Comparison of ENCODE assay signal across 1 cellular context in genomic region chr14:34539407-34540180, GRCh38.
A peak's percentile ranks its signal among the peaks of the same experiment; 100 is the strongest.
TF ChIP-seq lines count a peak whose summit lies in the region.

EAPP (minus strand) TSS chr14:34539701; CDS start chr14:34539628, 73 bp downstream.

TF ChIP-seq in K562, 482 proteins besides CTCF, POLR2A, EP300 and RAD21 (continued from another document and continues in another):
- TF ChIP-seq, protein P1, sequence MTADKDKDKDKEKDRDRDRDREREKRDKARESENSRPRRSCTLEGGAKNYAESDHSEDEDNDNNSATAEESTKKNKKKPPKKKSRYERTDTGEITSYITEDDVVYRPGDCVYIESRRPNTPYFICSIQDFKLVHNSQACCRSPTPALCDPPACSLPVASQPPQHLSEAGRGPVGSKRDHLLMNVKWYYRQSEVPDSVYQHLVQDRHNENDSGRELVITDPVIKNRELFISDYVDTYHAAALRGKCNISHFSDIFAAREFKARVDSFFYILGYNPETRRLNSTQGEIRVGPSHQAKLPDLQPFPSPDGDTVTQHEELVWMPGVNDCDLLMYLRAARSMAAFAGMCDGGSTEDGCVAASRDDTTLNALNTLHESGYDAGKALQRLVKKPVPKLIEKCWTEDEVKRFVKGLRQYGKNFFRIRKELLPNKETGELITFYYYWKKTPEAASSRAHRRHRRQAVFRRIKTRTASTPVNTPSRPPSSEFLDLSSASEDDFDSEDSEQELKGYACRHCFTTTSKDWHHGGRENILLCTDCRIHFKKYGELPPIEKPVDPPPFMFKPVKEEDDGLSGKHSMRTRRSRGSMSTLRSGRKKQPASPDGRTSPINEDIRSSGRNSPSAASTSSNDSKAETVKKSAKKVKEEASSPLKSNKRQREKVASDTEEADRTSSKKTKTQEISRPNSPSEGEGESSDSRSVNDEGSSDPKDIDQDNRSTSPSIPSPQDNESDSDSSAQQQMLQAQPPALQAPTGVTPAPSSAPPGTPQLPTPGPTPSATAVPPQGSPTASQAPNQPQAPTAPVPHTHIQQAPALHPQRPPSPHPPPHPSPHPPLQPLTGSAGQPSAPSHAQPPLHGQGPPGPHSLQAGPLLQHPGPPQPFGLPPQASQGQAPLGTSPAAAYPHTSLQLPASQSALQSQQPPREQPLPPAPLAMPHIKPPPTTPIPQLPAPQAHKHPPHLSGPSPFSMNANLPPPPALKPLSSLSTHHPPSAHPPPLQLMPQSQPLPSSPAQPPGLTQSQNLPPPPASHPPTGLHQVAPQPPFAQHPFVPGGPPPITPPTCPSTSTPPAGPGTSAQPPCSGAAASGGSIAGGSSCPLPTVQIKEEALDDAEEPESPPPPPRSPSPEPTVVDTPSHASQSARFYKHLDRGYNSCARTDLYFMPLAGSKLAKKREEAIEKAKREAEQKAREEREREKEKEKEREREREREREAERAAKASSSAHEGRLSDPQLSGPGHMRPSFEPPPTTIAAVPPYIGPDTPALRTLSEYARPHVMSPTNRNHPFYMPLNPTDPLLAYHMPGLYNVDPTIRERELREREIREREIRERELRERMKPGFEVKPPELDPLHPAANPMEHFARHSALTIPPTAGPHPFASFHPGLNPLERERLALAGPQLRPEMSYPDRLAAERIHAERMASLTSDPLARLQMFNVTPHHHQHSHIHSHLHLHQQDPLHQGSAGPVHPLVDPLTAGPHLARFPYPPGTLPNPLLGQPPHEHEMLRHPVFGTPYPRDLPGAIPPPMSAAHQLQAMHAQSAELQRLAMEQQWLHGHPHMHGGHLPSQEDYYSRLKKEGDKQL (CRISPR knock-in tag; IDR thresholded peaks at IDR 0.05; ENCODE audit: borderline replicate concordance): no peak
- no peak for TF ChIP-seq ZNF398 (CRISPR knock-in tag; IDR thresholded peaks at IDR 0.05)
- no peak for TF ChIP-seq USF1 (CRISPR knock-in tag; IDR thresholded peaks at IDR 0.05)
- TF ChIP-seq ZNF561 (CRISPR knock-in tag; conservative IDR thresholded peaks at IDR 0.05): no peak
- TF ChIP-seq RBM39 (optimal IDR thresholded peaks at IDR 0.05; ENCODE audit: low read depth, low read length): no peak
- peak in 1 of 3 experiments; percentile 85; a peak in 2 of 6 replicates for TF ChIP-seq ZBTB11 (CRISPR knock-in tag; IDR thresholded peaks at IDR 0.05)
- TF ChIP-seq MECOM (CRISPR knock-in tag; IDR thresholded peaks at IDR 0.05): no peak
- no peak for TF ChIP-seq FOXP1 (CRISPR knock-in tag; IDR thresholded peaks at IDR 0.05)
- TF ChIP-seq SMARCE1 (IDR thresholded peaks at IDR 0.05): no peak; the same call in 1 of the 2 replicates
- TF ChIP-seq SIRT6 (IDR thresholded peaks at IDR 0.05; ENCODE audit: low read depth, low read length): no peak
- TF ChIP-seq GTF2A2 (tag; IDR thresholded peaks at IDR 0.05): no peak
- TF ChIP-seq ELK3 (CRISPR knock-in tag; IDR thresholded peaks at IDR 0.05): no peak
- no peak for TF ChIP-seq ZFPM2 (CRISPR knock-in tag; IDR thresholded peaks at IDR 0.05)
- no peak for TF ChIP-seq SMAD4 (CRISPR knock-in tag; conservative IDR thresholded peaks at IDR 0.05)
- no peak for TF ChIP-seq THRB (CRISPR knock-in tag; conservative IDR thresholded peaks at IDR 0.05)
- TF ChIP-seq BMI1 (IDR thresholded peaks at IDR 0.05; ENCODE audit: low read length): no peak
- no peak for TF ChIP-seq ZNF707 (CRISPR knock-in tag; conservative IDR thresholded peaks at IDR 0.05)
- TF ChIP-seq CBFA2T2 (conservative IDR thresholded peaks at IDR 0.05): no peak
- TF ChIP-seq, protein P2, sequence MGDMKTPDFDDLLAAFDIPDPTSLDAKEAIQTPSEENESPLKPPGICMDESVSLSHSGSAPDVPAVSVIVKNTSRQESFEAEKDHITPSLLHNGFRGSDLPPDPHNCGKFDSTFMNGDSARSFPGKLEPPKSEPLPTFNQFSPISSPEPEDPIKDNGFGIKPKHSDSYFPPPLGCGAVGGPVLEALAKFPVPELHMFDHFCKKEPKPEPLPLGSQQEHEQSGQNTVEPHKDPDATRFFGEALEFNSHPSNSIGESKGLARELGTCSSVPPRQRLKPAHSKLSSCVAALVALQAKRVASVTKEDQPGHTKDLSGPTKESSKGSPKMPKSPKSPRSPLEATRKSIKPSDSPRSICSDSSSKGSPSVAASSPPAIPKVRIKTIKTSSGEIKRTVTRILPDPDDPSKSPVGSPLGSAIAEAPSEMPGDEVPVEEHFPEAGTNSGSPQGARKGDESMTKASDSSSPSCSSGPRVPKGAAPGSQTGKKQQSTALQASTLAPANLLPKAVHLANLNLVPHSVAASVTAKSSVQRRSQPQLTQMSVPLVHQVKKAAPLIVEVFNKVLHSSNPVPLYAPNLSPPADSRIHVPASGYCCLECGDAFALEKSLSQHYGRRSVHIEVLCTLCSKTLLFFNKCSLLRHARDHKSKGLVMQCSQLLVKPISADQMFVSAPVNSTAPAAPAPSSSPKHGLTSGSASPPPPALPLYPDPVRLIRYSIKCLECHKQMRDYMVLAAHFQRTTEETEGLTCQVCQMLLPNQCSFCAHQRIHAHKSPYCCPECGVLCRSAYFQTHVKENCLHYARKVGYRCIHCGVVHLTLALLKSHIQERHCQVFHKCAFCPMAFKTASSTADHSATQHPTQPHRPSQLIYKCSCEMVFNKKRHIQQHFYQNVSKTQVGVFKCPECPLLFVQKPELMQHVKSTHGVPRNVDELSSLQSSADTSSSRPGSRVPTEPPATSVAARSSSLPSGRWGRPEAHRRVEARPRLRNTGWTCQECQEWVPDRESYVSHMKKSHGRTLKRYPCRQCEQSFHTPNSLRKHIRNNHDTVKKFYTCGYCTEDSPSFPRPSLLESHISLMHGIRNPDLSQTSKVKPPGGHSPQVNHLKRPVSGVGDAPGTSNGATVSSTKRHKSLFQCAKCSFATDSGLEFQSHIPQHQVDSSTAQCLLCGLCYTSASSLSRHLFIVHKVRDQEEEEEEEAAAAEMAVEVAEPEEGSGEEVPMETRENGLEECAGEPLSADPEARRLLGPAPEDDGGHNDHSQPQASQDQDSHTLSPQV (IDR thresholded peaks at IDR 0.05): no peak
- TF ChIP-seq ZNF696 (CRISPR knock-in tag; conservative IDR thresholded peaks at IDR 0.05): no peak
- TF ChIP-seq BCLAF1 (IDR thresholded peaks at IDR 0.05; ENCODE audit: borderline replicate concordance in 1 of 2, control insufficient read depth in 1 of 2, low read depth in 2 of 2, low read length in 1 of 2): no peak
- TF ChIP-seq MYNN (IDR thresholded peaks at IDR 0.05): no peak
- no peak for TF ChIP-seq MYNN (CRISPR knock-in tag; IDR thresholded peaks at IDR 0.05)
- no peak for TF ChIP-seq ZNF780A (CRISPR knock-in tag; IDR thresholded peaks at IDR 0.05)
- TF ChIP-seq NFE2 (IDR thresholded peaks at IDR 0.05; ENCODE audit: low read depth): no peak
- TF ChIP-seq, protein P3, sequence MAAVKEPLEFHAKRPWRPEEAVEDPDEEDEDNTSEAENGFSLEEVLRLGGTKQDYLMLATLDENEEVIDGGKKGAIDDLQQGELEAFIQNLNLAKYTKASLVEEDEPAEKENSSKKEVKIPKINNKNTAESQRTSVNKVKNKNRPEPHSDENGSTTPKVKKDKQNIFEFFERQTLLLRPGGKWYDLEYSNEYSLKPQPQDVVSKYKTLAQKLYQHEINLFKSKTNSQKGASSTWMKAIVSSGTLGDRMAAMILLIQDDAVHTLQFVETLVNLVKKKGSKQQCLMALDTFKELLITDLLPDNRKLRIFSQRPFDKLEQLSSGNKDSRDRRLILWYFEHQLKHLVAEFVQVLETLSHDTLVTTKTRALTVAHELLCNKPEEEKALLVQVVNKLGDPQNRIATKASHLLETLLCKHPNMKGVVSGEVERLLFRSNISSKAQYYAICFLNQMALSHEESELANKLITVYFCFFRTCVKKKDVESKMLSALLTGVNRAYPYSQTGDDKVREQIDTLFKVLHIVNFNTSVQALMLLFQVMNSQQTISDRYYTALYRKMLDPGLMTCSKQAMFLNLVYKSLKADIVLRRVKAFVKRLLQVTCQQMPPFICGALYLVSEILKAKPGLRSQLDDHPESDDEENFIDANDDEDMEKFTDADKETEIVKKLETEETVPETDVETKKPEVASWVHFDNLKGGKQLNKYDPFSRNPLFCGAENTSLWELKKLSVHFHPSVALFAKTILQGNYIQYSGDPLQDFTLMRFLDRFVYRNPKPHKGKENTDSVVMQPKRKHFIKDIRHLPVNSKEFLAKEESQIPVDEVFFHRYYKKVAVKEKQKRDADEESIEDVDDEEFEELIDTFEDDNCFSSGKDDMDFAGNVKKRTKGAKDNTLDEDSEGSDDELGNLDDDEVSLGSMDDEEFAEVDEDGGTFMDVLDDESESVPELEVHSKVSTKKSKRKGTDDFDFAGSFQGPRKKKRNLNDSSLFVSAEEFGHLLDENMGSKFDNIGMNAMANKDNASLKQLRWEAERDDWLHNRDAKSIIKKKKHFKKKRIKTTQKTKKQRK (IDR thresholded peaks at IDR 0.05; ENCODE audit: borderline replicate concordance, low read depth, low read length): no peak
- TF ChIP-seq ZNF764 (CRISPR knock-in tag; IDR thresholded peaks at IDR 0.05; ENCODE audit: low read depth): 0 out of 2 replicates have a peak, but pooled peaks have one; percentile 22
- TF ChIP-seq BRCA1 (IDR thresholded peaks at IDR 0.05): no peak
- no peak for TF ChIP-seq BRCA1 (CRISPR knock-in tag; IDR thresholded peaks at IDR 0.05)
- no peak for TF ChIP-seq HOXB6 (CRISPR knock-in tag; IDR thresholded peaks at IDR 0.05; ENCODE audit: borderline replicate concordance)
- TF ChIP-seq BCL6 (CRISPR knock-in tag; IDR thresholded peaks at IDR 0.05): no peak
- TF ChIP-seq PHF21A (IDR thresholded peaks at IDR 0.05; ENCODE audit: borderline replicate concordance, low read depth): no peak
- no peak for TF ChIP-seq SMARCA4 (IDR thresholded peaks at IDR 0.05)
